14 cellular contexts compared by ENCODE assay signal in the genomic region with DNA sequence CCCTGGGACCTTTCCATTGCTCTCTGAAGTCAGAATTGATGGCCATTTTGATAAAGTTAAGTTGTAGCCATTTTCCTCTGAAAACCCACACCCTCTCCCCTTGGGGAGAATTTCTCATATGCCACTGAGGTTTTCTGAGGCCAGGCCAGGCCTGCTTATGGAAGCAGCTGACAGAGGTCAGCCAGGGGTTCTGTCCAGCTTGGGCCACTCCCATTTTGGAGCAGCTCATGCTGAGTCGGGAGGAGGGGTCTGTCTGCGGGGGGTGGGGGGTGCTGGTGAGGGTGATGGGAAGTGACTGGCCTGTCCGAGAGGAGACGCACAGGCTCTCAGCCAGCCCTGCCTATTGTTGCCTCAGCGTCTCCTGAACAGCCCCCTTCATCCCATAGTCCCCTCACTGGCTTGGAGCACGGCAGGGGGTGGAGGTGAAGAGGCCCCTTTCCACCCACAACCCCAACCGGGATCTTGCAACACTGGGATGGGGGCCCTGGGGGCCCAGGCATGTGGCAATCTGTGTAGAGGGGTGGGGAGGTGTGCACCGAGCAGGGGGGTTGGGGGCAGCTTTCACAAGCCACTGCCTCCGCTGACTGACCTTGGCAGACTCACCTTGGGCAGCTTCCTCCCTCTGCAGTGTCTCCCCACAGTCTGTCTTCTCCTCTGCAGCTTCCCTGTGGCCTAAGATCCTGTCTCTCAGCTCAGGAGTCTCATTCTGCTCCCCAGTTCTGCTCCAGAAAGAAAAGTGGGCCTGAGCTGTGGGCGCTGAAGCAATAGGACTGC. TPM values are rescaled to one million over a fixed set of nuclear protein-coding genes. Genes with fewer than 3 reads are reported as not detected.
A peak's percentile ranks its signal among the peaks of the same experiment; 100 is the strongest.
DNase-seq lines count a peak whose midpoint lies in the region; ATAC-seq and TF ChIP-seq lines count a peak whose summit lies in the region.
"Had no signal": no experiment of that assay in that cellular context is flagged by ENCODE, and none has a peak within 500 bp of the region (broad histone marks: within the 10 kb centered on the region; RNA-seq: fewer than 3 reads in every experiment).

No MANE protein-coding gene starts in this region.

- H3K27me3 ChIP-seq in PC-9 (ENCODE audit: insufficient read depth, low read depth): no peaks in the 10 kb centered on the region
- H3K27me3 ChIP-seq: adrenal gland had no signal

- H3K27ac ChIP-seq in PC-9: peak overlapping the region; percentile 90
- H3K27ac ChIP-seq: adrenal gland, SK-N-MC had no signal

- BruUV-seq in PC-9 (replicated peaks; lab: Mats Ljungman, UMichigan): no TSS peak

- no peaks in the 10 kb centered on the region for H3K9me2 ChIP-seq in PC-9 (ENCODE audit: insufficient read depth)

- H3K4me3 ChIP-seq in PC-9: no peak overlapping the region
- no peak overlapping the region for H3K4me3 ChIP-seq in fibroblast of the aortic adventitia (ENCODE audit: low read depth, low read length)
- no peak overlapping the region for H3K4me3 ChIP-seq in retinal pigment epithelial cell (ENCODE audit: low read length)
- H3K4me3 ChIP-seq: adrenal gland, SK-N-MC had no signal

- intact Hi-C loops in PC-9 (cut with micrococcal nuclease; ENCODE audit: unreplicated experiment): no loop called here

- H3K79me2 ChIP-seq in PC-9 (ENCODE audit: low read depth): no peaks in the 10 kb centered on the region

- no peaks in the 10 kb centered on the region for H3K9me3 ChIP-seq in PC-9 (ENCODE audit: insufficient read depth, low read depth)
- H3K9me3 ChIP-seq: adrenal gland had no signal

- peaks cover 18% of the 10 kb centered on the region; the same call in 1 of the 2 replicates for H3F3A ChIP-seq in PC-9 (ENCODE audit: insufficient read depth, low read depth)

- H3K36me3 Mint-ChIP-seq in HFFc6 (ENCODE audit: low read depth): no peaks in the 10 kb centered on the region
- H3K36me3 Mint-ChIP-seq in activated naive CD4-positive, alpha-beta T cell treated with anti-CD3 and anti-CD28 coated beads, Interleukin-2, amount 10 ng/mL, durations not matched to agents 7 days and 5 days: no peaks in the 10 kb centered on the region
- H3K36me3 Mint-ChIP-seq: CD8-positive, alpha-beta memory T cell; naive B cell had no signal

- TF ChIP-seq CTCF in HFFc6 (IDR thresholded peaks at IDR 0.05) (no peak), PC-9 (conservative IDR thresholded peaks at IDR 0.05) (no peak), fibroblast of the aortic adventitia (IDR thresholded peaks at IDR 0.05; ENCODE audit: insufficient read depth, low read length) (no peak), retinal pigment epithelial cell (conservative IDR thresholded peaks at IDR 0.05; ENCODE audit: low read depth, low read length) (no peak), omental fat pad (IDR thresholded peaks at IDR 0.05) (no peak)

- POLR2A ChIA-PET in PC-9 (lab: Charles Lee; ENCODE audit: unreplicated experiment): no interaction called here

- no peak overlapping the region for H2AFZ ChIP-seq in PC-9

- DNase-seq in HFFc6 (no peak), PC-9 (no peak), fibroblast of the aortic adventitia (ENCODE audit: low read depth) (peak; percentile 72), retinal pigment epithelial cell (ENCODE audit: low read depth) (peak; percentile 32), HK-2 (ENCODE audit: unreplicated experiment) (no peak), omental fat pad (ENCODE audit: low spot score) (no peak)
- DNase-seq in activated naive CD4-positive, alpha-beta T cell treated with anti-CD3 and anti-CD28 coated beads, Interleukin-2, amount 10 ng/mL, durations not matched to agents 7 days and 5 days: no peak
- no peak for DNase-seq in activated naive CD4-positive, alpha-beta T cell (lab: John Stamatoyannopoulos, UW)
- DNase-seq: CD8-positive, alpha-beta memory T cell; islet precursor cell; naive B cell; NCI-H2081 treated with DMSO at 0.1 percent for 48 hours had no signal

- peaks cover 32% of the 10 kb centered on the region for H3K4me1 Mint-ChIP-seq in HFFc6 (ENCODE audit: low read depth)
- H3K4me1 Mint-ChIP-seq in activated naive CD4-positive, alpha-beta T cell treated with anti-CD3 and anti-CD28 coated beads, Interleukin-2, amount 10 ng/mL, durations not matched to agents 7 days and 5 days: peaks cover 15% of the 10 kb centered on the region

- no peak for ATAC-seq in omental fat pad (ENCODE audit: low FRiP score)

- H3K4me1 ChIP-seq in PC-9 (replicated peaks; ENCODE audit: insufficient read depth): peaks cover 41% of the 10 kb centered on the region

- H3K4me3 Mint-ChIP-seq in HFFc6: no peak overlapping the region
- no peak overlapping the region for H3K4me3 Mint-ChIP-seq in activated naive CD4-positive, alpha-beta T cell treated with anti-CD3 and anti-CD28 coated beads, Interleukin-2, amount 10 ng/mL, durations not matched to agents 7 days and 5 days
- H3K4me3 Mint-ChIP-seq: CD8-positive, alpha-beta memory T cell had no signal

- CTCF ChIA-PET in PC-9 (lab: Charles Lee): interaction anchor here (0.8 kb wide), 1 partner anchor 18 kb away, joined by 10 read pairs; no protein-coding TSS in a partner anchor
- CTCF ChIA-PET in activated naive CD4-positive, alpha-beta T cell treated with anti-CD3 and anti-CD28 coated beads, Interleukin-2, amount 10 ng/mL, durations not matched to agents 7 days and 5 days (lab: Charles Lee): interaction anchor here (0.6 to 5.3 kb wide), 4 partner anchors 7 to 81 kb away, joined by 3 to 31 read pairs (median 5); no protein-coding TSS in a partner anchor

- H3K4me2 ChIP-seq in PC-9: no peak overlapping the region; the same call in 1 of the 2 replicates

- H3K9me3 Mint-ChIP-seq in HFFc6: no peaks in the 10 kb centered on the region
- H3K9me3 Mint-ChIP-seq in activated naive CD4-positive, alpha-beta T cell treated with anti-CD3 and anti-CD28 coated beads, Interleukin-2, amount 10 ng/mL, durations not matched to agents 7 days and 5 days: no peaks in the 10 kb centered on the region
- H3K9me3 Mint-ChIP-seq: CD8-positive, alpha-beta memory T cell; naive B cell had no signal

- no peaks in the 10 kb centered on the region for H3K36me3 ChIP-seq in PC-9 (ENCODE audit: low read depth)
- H3K36me3 ChIP-seq: adrenal gland had no signal

- peak overlapping the region; percentile 99 for H3K27ac Mint-ChIP-seq in HFFc6
- no peak overlapping the region for H3K27ac Mint-ChIP-seq in activated naive CD4-positive, alpha-beta T cell treated with anti-CD3 and anti-CD28 coated beads, Interleukin-2, amount 10 ng/mL, durations not matched to agents 7 days and 5 days
- H3K27ac Mint-ChIP-seq: CD8-positive, alpha-beta memory T cell had no signal

- peaks cover 2% of the 10 kb centered on the region; the same call in 1 of the 2 replicates for H3K27me3 Mint-ChIP-seq in HFFc6 (ENCODE audit: insufficient read depth)
- peaks cover 27% of the 10 kb centered on the region for H3K27me3 Mint-ChIP-seq in activated naive CD4-positive, alpha-beta T cell treated with anti-CD3 and anti-CD28 coated beads, Interleukin-2, amount 10 ng/mL, durations not matched to agents 7 days and 5 days

- H4K20me1 ChIP-seq in PC-9 (ENCODE audit: insufficient read depth): no peaks in the 10 kb centered on the region

RNA-seq across cellular contexts. Expression of a gene that starts 5.5 kb away (rescaled TPM):
- total RNA-seq in HFFc6 (2021; fragmentation: NEBNext Ultra II Directional; extraction: Animal tissue kit (Norgen Biotek cat#: 25700)): not detected
- total RNA-seq in PC-9 (2021) (not detected in 2 replicates), fibroblast of the aortic adventitia (ENCODE audit: low replicate concordance) (not detected in 2 replicates), omental fat pad (1 to 10 TPM in 1 of 4 donors, under 1 TPM in 2, not detected in 1; 0.36 to 2.7 (median 0.37) TPM)

RNA-seq across cellular contexts. Expression of a gene that starts 8.7 kb away (rescaled TPM):
- total RNA-seq in HFFc6 (2021; fragmentation: NEBNext Ultra II Directional; extraction: Animal tissue kit (Norgen Biotek cat#: 25700)): not detected
- total RNA-seq in PC-9 (2021): not detected in 2 replicates
- 1.8 TPM in 1 of 2 replicates, not detected in the other for total RNA-seq in fibroblast of the aortic adventitia (ENCODE audit: low replicate concordance)
- total RNA-seq in omental fat pad: under 1 TPM in 1 of 4 donors, not detected in 3; 0.25 TPM
- total RNA-seq: adrenal gland; CD8-positive, alpha-beta memory T cell had no signal

RNA-seq across cellular contexts. Expression of a gene that starts 18.2 kb away (rescaled TPM):
- total RNA-seq in HFFc6 (2021; fragmentation: NEBNext Ultra II Directional; extraction: Animal tissue kit (Norgen Biotek cat#: 25700)): 100 to 1,000 TPM in 4 of 6 experiments, 10 to 100 TPM in 2; 85.0 to 117 (median 103) TPM
- total RNA-seq in PC-9 (2021) (26.8 and 46.5 TPM in 2 replicates), fibroblast of the aortic adventitia (ENCODE audit: low replicate concordance) (13.0 and 60.2 TPM in 2 replicates), omental fat pad (10 to 100 TPM; 39.2 to 46.7 (median 43.6) TPM)

RNA-seq across cellular contexts. Expression of a gene that starts 18.6 kb away (rescaled TPM):
- total RNA-seq in HFFc6 (2021; fragmentation: NEBNext Ultra II Directional; extraction: Animal tissue kit (Norgen Biotek cat#: 25700)): 100 to 1,000 TPM; 128 to 150 (median 142) TPM
- total RNA-seq in PC-9 (2021) (113 and 171 TPM in 2 replicates), fibroblast of the aortic adventitia (ENCODE audit: low replicate concordance) (91.8 and 97.0 TPM in 2 replicates), omental fat pad (100 to 1,000 TPM in 3 of 4 donors, 10 to 100 TPM in 1; 85.6 to 143 (median 120) TPM)

RNA-seq across cellular contexts. Expression of a gene that starts 56.2 kb away (rescaled TPM):
- total RNA-seq in HFFc6 (2021; fragmentation: NEBNext Ultra II Directional; extraction: Animal tissue kit (Norgen Biotek cat#: 25700)): 10 to 100 TPM in 1 of 6 experiments, 1 to 10 TPM in 5; 6.4 to 11.2 (median 8.3) TPM
- total RNA-seq in PC-9 (2021): 16.4 and 18.8 TPM in 2 replicates
- 2.4 and 3.7 TPM in 2 replicates for total RNA-seq in fibroblast of the aortic adventitia (ENCODE audit: low replicate concordance)
- 1 to 10 TPM; 1.6 to 4.9 (median 1.8) TPM for total RNA-seq in omental fat pad

Comparison
In these comparisons a context has a peak if more than half of its experiments do, and no peak if none do; other contexts are left out.
1. DNase-seq: peak in fibroblast of the aortic adventitia (single experiment) and retinal pigment epithelial cell (single experiment); none in HFFc6 (single experiment), PC-9 (0 of 2), HK-2 (single experiment), activated naive CD4-positive, alpha-beta T cell treated with anti-CD3 and anti-CD28 coated beads, Interleukin-2, amount 10 ng/mL, durations not matched to agents 7 days and 5 days (single experiment), activated naive CD4-positive, alpha-beta T cell (0 of 4) and omental fat pad (single experiment).